Comparison of ENCODE assay signal across 7 cellular contexts in genomic region chr2:97748397-97748796, GRCh38.
DNase-seq lines count a peak whose midpoint lies in the region; TF ChIP-seq lines count a peak whose summit lies in the region.

No MANE protein-coding gene starts in this region.

- no peak overlapping the region for H3K4me3 ChIP-seq in GM12875 (ENCODE audit: low read depth, low read length)
- H3K4me3 ChIP-seq in fibroblast of mammary gland (ENCODE audit: control insufficient read depth, low read depth, low read length), result no peak overlapping the region

- DNase-seq in NCI-H1436 treated with DMSO at 0.1 percent for 48 hours (lab: John Stamatoyannopoulos, UW), result peak; percentile 23
- DNase-seq in activated CD4-positive, alpha-beta T cell treated with anti-CD3 and anti-CD28 coated beads, Interleukin-2, amount 50 U/mL, for 48 hours, result peak; percentile 68 to 80
- peak; percentile 14 for DNase-seq in fibroblast of mammary gland (ENCODE audit: low read depth)
- peak; percentile 34 to 60 for DNase-seq in stimulated activated CD4-positive, alpha-beta T cell treated with anti-CD3 and anti-CD28 coated beads, Interleukin-15, amount 100 ng/mL, for 48 hours (ENCODE audit: low read depth in 2 of 2)
- no peak for DNase-seq in RWPE1 (ENCODE audit: low spot score)
- no peak for DNase-seq in cerebellar nuclear complex (lab: John Stamatoyannopoulos, UW)

- POLR2A ChIA-PET in RWPE1 (lab: Yijun Ruan, JAX; ENCODE audit: low non-redundant PET), result no interaction called here

- TF ChIP-seq CTCF in GM12875 (IDR thresholded peaks at IDR 0.05; ENCODE audit: borderline replicate concordance, insufficient read depth, low read depth, low read length) (peak; percentile 51), fibroblast of mammary gland (conservative IDR thresholded peaks at IDR 0.05; ENCODE audit: control insufficient read depth, insufficient read depth, low read depth, low read length) (peak; percentile 25), RWPE1 (conservative IDR thresholded peaks at IDR 0.05; ENCODE audit: low read depth) (no peak)

- CTCF ChIA-PET in RWPE1 (lab: Yijun Ruan, JAX), result interaction anchor here (0.6 to 1.5 kb wide), 3 partner anchors 45 to 275 kb away, joined by 3 to 4 read pairs (median 3); no protein-coding TSS in a partner anchor

- H3K27ac ChIP-seq in RWPE1, result no peak overlapping the region

Comparison
In these comparisons a context has a peak if more than half of its experiments do, and no peak if none do; other contexts are left out.
1. DNase-seq: peak in NCI-H1436 treated with DMSO at 0.1 percent for 48 hours (single experiment), activated CD4-positive, alpha-beta T cell treated with anti-CD3 and anti-CD28 coated beads, Interleukin-2, amount 50 U/mL, for 48 hours (2 of 2), fibroblast of mammary gland (single experiment) and stimulated activated CD4-positive, alpha-beta T cell treated with anti-CD3 and anti-CD28 coated beads, Interleukin-15, amount 100 ng/mL, for 48 hours (2 of 2); none in RWPE1 (single experiment) and cerebellar nuclear complex (0 of 2).